1 cellular context compared by ENCODE assay signal in the genomic region with DNA sequence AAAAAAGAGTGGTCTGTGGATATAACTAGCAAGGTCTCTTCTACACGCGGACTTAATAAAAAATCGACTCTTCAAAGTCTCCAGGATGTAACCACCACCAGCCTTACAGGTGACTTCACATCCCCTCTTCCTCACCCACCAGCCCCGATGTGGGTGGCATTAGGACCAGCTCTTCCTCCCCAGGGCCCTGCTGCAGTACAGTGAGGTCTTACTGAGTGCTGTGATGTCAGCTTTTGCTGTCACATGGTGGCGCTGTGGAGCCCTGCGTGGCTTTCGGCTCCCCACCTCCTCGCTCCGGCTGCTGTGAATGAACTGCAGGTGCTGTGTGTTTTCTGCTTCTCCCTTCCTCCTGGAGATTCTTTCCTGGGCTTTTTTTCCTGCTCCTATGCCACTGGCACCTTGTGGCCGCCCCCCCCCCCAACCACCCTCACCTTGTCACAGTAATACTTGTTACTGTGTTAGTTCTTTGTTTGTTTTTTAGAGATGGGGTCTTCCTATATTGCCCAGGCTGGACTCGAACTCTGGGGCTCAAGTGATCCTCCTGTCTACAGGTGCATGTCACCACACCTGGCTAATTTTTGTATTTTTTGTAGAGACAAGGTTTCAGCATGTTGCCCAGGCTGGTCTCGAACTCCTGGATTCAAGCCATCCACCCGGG.
TF ChIP-seq lines count a peak whose summit lies in the region.

No MANE protein-coding gene starts in this region.

TF ChIP-seq in K562, 482 proteins besides CTCF, POLR2A, EP300 and RAD21 (continued from another document and continues in another):
- TF ChIP-seq, protein P1, sequence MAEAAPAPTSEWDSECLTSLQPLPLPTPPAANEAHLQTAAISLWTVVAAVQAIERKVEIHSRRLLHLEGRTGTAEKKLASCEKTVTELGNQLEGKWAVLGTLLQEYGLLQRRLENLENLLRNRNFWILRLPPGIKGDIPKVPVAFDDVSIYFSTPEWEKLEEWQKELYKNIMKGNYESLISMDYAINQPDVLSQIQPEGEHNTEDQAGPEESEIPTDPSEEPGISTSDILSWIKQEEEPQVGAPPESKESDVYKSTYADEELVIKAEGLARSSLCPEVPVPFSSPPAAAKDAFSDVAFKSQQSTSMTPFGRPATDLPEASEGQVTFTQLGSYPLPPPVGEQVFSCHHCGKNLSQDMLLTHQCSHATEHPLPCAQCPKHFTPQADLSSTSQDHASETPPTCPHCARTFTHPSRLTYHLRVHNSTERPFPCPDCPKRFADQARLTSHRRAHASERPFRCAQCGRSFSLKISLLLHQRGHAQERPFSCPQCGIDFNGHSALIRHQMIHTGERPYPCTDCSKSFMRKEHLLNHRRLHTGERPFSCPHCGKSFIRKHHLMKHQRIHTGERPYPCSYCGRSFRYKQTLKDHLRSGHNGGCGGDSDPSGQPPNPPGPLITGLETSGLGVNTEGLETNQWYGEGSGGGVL (CRISPR knock-in tag; IDR thresholded peaks at IDR 0.05) = no peak
- TF ChIP-seq TEAD1 (CRISPR knock-in tag; IDR thresholded peaks at IDR 0.05) (no peak), ZNF12 (CRISPR knock-in tag; IDR thresholded peaks at IDR 0.05) (no peak), BACH1 (tag; IDR thresholded peaks at IDR 0.05) (no peak), ZFP36 (IDR thresholded peaks at IDR 0.05; ENCODE audit: low read depth, low read length, partially characterized antibody) (peak; percentile 45), TCFL5 (CRISPR knock-in tag; conservative IDR thresholded peaks at IDR 0.05) (no peak), KDM5B (IDR thresholded peaks at IDR 0.05; ENCODE audit: insufficient replicate concordance, low read depth, low read length) (no peak), NR4A1 (CRISPR knock-in tag; IDR thresholded peaks at IDR 0.05) (no peak), NR4A1 (tag; IDR thresholded peaks at IDR 0.05) (no peak), ADNP (tag; IDR thresholded peaks at IDR 0.05) (no peak), KAT8 (IDR thresholded peaks at IDR 0.05; ENCODE audit: low read depth) (no peak), FIP1L1 (IDR thresholded peaks at IDR 0.05; ENCODE audit: low read depth, low read length, poor library complexity, severe bottlenecking) (no peak), FUS (optimal IDR thresholded peaks at IDR 0.05; ENCODE audit: low read depth, low read length) (no peak), ARNT (IDR thresholded peaks at IDR 0.05) (no peak), RB1 (IDR thresholded peaks at IDR 0.05; ENCODE audit: low read depth) (peak; percentile 41; the same call in 1 of the 2 replicates), NR1H2 (CRISPR knock-in tag; IDR thresholded peaks at IDR 0.05) (no peak), ZNF76 (CRISPR knock-in tag; IDR thresholded peaks at IDR 0.05; ENCODE audit: borderline replicate concordance) (no peak), U2AF2 (optimal IDR thresholded peaks at IDR 0.05; ENCODE audit: low read depth, low read length) (no peak), JUND (IDR thresholded peaks at IDR 0.05; ENCODE audit: borderline replicate concordance, low read depth, low read length) (peak; percentile 32; the same call in 1 of the 2 replicates), JUND (tag; IDR thresholded peaks at IDR 0.05; ENCODE audit: borderline replicate concordance, low read depth, low read length) (no peak; the same call in 2 of the 3 replicates), ZFP30 (CRISPR knock-in tag; IDR thresholded peaks at IDR 0.05; ENCODE audit: borderline replicate concordance) (no peak), ATF1 (CRISPR knock-in tag; IDR thresholded peaks at IDR 0.05) (no peak), ATF1 (tag; IDR thresholded peaks at IDR 0.05) (0 out of 2 replicates have a peak, but pooled peaks have one; percentile 5), ERF (CRISPR knock-in tag; IDR thresholded peaks at IDR 0.05) (no peak), ZBED1 (IDR thresholded peaks at IDR 0.05) (no peak), CREM (IDR thresholded peaks at IDR 0.05; ENCODE audit: low read depth) (peak; percentile 85), KLF1 (tag; IDR thresholded peaks at IDR 0.05) (no peak), RCOR1 (IDR thresholded peaks at IDR 0.05; ENCODE audit: borderline replicate concordance in 1 of 2, low read depth in 2 of 2, low read length in 2 of 2) (0 out of 4 replicates have a peak, but pooled peaks of 1 of the 2 experiments have one; percentile 41), TAF1 (IDR thresholded peaks at IDR 0.05; ENCODE audit: control insufficient read depth, extremely low read depth, insufficient read depth, low read length, severe bottlenecking) (no peak), ZNF584 (CRISPR knock-in tag; IDR thresholded peaks at IDR 0.05; ENCODE audit: low read depth) (no peak), HLTF (IDR thresholded peaks at IDR 0.05) (no peak), STAT5A (IDR thresholded peaks at IDR 0.05; ENCODE audit: borderline replicate concordance, low read length) (no peak), HDAC1 (IDR thresholded peaks at IDR 0.05) (no peak), MYC (IDR thresholded peaks at IDR 0.05; ENCODE audit: low read depth, low read length) (no peak), MYC (CRISPR knock-in tag; IDR thresholded peaks at IDR 0.05; ENCODE audit: borderline replicate concordance, low read depth) (no peak), PRPF4 (IDR thresholded peaks at IDR 0.05; ENCODE audit: insufficient read depth, low read depth, low read length, poor library complexity, severe bottlenecking) (no peak), XRCC5 (IDR thresholded peaks at IDR 0.05; ENCODE audit: low read depth, low read length) (0 out of 2 replicates have a peak, but pooled peaks have one; percentile 57), ZNF41 (CRISPR knock-in tag; conservative IDR thresholded peaks at IDR 0.05) (no peak)
- TF ChIP-seq, protein P2, sequence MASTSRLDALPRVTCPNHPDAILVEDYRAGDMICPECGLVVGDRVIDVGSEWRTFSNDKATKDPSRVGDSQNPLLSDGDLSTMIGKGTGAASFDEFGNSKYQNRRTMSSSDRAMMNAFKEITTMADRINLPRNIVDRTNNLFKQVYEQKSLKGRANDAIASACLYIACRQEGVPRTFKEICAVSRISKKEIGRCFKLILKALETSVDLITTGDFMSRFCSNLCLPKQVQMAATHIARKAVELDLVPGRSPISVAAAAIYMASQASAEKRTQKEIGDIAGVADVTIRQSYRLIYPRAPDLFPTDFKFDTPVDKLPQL (IDR thresholded peaks at IDR 0.05; ENCODE audit: extremely low read depth, insufficient read length) = no peak
- TF ChIP-seq, protein P3, sequence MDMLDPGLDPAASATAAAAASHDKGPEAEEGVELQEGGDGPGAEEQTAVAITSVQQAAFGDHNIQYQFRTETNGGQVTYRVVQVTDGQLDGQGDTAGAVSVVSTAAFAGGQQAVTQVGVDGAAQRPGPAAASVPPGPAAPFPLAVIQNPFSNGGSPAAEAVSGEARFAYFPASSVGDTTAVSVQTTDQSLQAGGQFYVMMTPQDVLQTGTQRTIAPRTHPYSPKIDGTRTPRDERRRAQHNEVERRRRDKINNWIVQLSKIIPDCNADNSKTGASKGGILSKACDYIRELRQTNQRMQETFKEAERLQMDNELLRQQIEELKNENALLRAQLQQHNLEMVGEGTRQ (CRISPR knock-in tag; IDR thresholded peaks at IDR 0.05) = peak; percentile 1; the same call in 1 of the 2 replicates
- TF ChIP-seq, protein P4, sequence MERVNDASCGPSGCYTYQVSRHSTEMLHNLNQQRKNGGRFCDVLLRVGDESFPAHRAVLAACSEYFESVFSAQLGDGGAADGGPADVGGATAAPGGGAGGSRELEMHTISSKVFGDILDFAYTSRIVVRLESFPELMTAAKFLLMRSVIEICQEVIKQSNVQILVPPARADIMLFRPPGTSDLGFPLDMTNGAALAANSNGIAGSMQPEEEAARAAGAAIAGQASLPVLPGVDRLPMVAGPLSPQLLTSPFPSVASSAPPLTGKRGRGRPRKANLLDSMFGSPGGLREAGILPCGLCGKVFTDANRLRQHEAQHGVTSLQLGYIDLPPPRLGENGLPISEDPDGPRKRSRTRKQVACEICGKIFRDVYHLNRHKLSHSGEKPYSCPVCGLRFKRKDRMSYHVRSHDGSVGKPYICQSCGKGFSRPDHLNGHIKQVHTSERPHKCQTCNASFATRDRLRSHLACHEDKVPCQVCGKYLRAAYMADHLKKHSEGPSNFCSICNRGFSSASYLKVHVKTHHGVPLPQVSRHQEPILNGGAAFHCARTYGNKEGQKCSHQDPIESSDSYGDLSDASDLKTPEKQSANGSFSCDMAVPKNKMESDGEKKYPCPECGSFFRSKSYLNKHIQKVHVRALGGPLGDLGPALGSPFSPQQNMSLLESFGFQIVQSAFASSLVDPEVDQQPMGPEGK (CRISPR knock-in tag; IDR thresholded peaks at IDR 0.05; ENCODE audit: borderline replicate concordance) = no peak
- TF ChIP-seq, protein P5, sequence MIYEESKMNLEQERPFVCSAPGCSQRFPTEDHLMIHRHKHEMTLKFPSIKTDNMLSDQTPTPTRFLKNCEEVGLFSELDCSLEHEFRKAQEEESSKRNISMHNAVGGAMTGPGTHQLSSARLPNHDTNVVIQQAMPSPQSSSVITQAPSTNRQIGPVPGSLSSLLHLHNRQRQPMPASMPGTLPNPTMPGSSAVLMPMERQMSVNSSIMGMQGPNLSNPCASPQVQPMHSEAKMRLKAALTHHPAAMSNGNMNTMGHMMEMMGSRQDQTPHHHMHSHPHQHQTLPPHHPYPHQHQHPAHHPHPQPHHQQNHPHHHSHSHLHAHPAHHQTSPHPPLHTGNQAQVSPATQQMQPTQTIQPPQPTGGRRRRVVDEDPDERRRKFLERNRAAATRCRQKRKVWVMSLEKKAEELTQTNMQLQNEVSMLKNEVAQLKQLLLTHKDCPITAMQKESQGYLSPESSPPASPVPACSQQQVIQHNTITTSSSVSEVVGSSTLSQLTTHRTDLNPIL (CRISPR knock-in tag; IDR thresholded peaks at IDR 0.05) = no peak
- TF ChIP-seq, protein P6, sequence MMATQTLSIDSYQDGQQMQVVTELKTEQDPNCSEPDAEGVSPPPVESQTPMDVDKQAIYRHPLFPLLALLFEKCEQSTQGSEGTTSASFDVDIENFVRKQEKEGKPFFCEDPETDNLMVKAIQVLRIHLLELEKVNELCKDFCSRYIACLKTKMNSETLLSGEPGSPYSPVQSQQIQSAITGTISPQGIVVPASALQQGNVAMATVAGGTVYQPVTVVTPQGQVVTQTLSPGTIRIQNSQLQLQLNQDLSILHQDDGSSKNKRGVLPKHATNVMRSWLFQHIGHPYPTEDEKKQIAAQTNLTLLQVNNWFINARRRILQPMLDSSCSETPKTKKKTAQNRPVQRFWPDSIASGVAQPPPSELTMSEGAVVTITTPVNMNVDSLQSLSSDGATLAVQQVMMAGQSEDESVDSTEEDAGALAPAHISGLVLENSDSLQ (IDR thresholded peaks at IDR 0.05) = no peak
- TF ChIP-seq, protein P7, sequence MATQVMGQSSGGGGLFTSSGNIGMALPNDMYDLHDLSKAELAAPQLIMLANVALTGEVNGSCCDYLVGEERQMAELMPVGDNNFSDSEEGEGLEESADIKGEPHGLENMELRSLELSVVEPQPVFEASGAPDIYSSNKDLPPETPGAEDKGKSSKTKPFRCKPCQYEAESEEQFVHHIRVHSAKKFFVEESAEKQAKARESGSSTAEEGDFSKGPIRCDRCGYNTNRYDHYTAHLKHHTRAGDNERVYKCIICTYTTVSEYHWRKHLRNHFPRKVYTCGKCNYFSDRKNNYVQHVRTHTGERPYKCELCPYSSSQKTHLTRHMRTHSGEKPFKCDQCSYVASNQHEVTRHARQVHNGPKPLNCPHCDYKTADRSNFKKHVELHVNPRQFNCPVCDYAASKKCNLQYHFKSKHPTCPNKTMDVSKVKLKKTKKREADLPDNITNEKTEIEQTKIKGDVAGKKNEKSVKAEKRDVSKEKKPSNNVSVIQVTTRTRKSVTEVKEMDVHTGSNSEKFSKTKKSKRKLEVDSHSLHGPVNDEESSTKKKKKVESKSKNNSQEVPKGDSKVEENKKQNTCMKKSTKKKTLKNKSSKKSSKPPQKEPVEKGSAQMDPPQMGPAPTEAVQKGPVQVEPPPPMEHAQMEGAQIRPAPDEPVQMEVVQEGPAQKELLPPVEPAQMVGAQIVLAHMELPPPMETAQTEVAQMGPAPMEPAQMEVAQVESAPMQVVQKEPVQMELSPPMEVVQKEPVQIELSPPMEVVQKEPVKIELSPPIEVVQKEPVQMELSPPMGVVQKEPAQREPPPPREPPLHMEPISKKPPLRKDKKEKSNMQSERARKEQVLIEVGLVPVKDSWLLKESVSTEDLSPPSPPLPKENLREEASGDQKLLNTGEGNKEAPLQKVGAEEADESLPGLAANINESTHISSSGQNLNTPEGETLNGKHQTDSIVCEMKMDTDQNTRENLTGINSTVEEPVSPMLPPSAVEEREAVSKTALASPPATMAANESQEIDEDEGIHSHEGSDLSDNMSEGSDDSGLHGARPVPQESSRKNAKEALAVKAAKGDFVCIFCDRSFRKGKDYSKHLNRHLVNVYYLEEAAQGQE (CRISPR knock-in tag; IDR thresholded peaks at IDR 0.05; ENCODE audit: low read depth) = no peak
- TF ChIP-seq, protein P8, sequence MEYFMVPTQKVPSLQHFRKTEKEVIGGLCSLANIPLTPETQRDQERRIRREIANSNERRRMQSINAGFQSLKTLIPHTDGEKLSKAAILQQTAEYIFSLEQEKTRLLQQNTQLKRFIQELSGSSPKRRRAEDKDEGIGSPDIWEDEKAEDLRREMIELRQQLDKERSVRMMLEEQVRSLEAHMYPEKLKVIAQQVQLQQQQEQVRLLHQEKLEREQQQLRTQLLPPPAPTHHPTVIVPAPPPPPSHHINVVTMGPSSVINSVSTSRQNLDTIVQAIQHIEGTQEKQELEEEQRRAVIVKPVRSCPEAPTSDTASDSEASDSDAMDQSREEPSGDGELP (CRISPR knock-in tag; IDR thresholded peaks at IDR 0.05; ENCODE audit: borderline replicate concordance) = peak; percentile 41; the same call in 1 of the 2 replicates
- TF ChIP-seq, protein P9, sequence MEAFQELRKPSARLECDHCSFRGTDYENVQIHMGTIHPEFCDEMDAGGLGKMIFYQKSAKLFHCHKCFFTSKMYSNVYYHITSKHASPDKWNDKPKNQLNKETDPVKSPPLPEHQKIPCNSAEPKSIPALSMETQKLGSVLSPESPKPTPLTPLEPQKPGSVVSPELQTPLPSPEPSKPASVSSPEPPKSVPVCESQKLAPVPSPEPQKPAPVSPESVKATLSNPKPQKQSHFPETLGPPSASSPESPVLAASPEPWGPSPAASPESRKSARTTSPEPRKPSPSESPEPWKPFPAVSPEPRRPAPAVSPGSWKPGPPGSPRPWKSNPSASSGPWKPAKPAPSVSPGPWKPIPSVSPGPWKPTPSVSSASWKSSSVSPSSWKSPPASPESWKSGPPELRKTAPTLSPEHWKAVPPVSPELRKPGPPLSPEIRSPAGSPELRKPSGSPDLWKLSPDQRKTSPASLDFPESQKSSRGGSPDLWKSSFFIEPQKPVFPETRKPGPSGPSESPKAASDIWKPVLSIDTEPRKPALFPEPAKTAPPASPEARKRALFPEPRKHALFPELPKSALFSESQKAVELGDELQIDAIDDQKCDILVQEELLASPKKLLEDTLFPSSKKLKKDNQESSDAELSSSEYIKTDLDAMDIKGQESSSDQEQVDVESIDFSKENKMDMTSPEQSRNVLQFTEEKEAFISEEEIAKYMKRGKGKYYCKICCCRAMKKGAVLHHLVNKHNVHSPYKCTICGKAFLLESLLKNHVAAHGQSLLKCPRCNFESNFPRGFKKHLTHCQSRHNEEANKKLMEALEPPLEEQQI (IDR thresholded peaks at IDR 0.05) = no peak
